ENCODE assay signal across 9 cellular contexts in the genomic region with DNA sequence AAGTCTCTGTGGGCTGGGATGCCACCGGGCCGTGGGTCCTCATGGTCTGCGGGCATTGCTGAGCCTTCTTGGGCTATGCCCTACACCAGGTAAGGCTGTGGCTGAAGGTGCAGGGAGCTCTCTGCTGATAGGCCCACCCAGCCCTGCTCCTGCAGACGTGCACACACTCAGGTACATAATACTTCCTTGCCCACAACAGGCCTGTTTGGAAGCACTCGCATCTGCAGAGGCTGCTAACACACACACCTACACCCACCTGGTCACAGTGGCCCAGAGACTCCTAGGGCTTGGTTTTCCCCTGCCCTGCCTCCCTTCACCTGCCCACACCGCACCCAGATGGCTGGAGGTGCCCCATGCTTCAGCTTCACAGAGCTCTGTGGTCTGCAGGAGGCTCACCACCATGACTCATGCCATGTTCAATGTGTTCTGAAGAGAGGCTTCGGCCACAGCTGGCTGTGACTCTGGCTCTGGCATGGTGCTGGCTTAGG.
DNase-seq lines count a peak whose midpoint lies in the region; ATAC-seq and TF ChIP-seq lines count a peak whose summit lies in the region.
"Had no signal": no experiment of that assay in that cellular context is flagged by ENCODE, and none has a peak within 500 bp of the region (broad histone marks: within the 10 kb centered on the region; RNA-seq: fewer than 3 reads in every experiment).

No MANE protein-coding gene starts in this region.

- H3K9me3 Mint-ChIP-seq in activated CD8-positive, alpha-beta memory T cell treated with anti-CD3 and anti-CD28 coated beads, Interleukin-2, amount 10 ng/mL, durations not matched to agents 7 days and 5 days (ENCODE audit: low read depth), result no peaks in the 10 kb centered on the region
- peaks cover 2% of the 10 kb centered on the region for H3K9me3 Mint-ChIP-seq in glutamatergic neuron (ENCODE audit: unreplicated experiment)

- peaks cover 13% of the 10 kb centered on the region for H3K27me3 Mint-ChIP-seq in activated CD8-positive, alpha-beta memory T cell treated with anti-CD3 and anti-CD28 coated beads, Interleukin-2, amount 10 ng/mL, durations not matched to agents 7 days and 5 days
- peaks cover 1% of the 10 kb centered on the region for H3K27me3 Mint-ChIP-seq in glutamatergic neuron (ENCODE audit: unreplicated experiment)

- H3K27ac Mint-ChIP-seq in activated CD8-positive, alpha-beta memory T cell treated with anti-CD3 and anti-CD28 coated beads, Interleukin-2, amount 10 ng/mL, durations not matched to agents 7 days and 5 days, result no peak overlapping the region
- no peak overlapping the region for H3K27ac Mint-ChIP-seq in glutamatergic neuron (ENCODE audit: unreplicated experiment)

- peak; percentile 34 for ATAC-seq in HG02798 (IDR thresholded peaks at IDR 0.05; ENCODE audit: poor library complexity, unreplicated experiment)
- peak; percentile 70 for ATAC-seq in activated CD8-positive, alpha-beta memory T cell treated with anti-CD3 and anti-CD28 coated beads, Interleukin-2, amount 10 ng/mL, durations not matched to agents 7 days and 5 days

- CTCF ChIA-PET in activated CD8-positive, alpha-beta memory T cell treated with anti-CD3 and anti-CD28 coated beads, Interleukin-2, amount 10 ng/mL, durations not matched to agents 7 days and 5 days (lab: Charles Lee), result interaction anchor here (1.7 kb wide), 1 partner anchor 116 kb away, joined by 5 read pairs; no protein-coding TSS in a partner anchor

- H3K4me1 Mint-ChIP-seq in activated CD8-positive, alpha-beta memory T cell treated with anti-CD3 and anti-CD28 coated beads, Interleukin-2, amount 10 ng/mL, durations not matched to agents 7 days and 5 days, result peaks cover 17% of the 10 kb centered on the region
- peaks cover 7% of the 10 kb centered on the region for H3K4me1 Mint-ChIP-seq in glutamatergic neuron (ENCODE audit: low read depth, unreplicated experiment)

- H3K4me3 Mint-ChIP-seq in activated CD8-positive, alpha-beta memory T cell treated with anti-CD3 and anti-CD28 coated beads, Interleukin-2, amount 10 ng/mL, durations not matched to agents 7 days and 5 days, result no peak overlapping the region
- no peak overlapping the region for H3K4me3 Mint-ChIP-seq in glutamatergic neuron (ENCODE audit: unreplicated experiment)

- no peaks in the 10 kb centered on the region for H3K36me3 Mint-ChIP-seq in activated CD8-positive, alpha-beta memory T cell treated with anti-CD3 and anti-CD28 coated beads, Interleukin-2, amount 10 ng/mL, durations not matched to agents 7 days and 5 days
- H3K36me3 Mint-ChIP-seq in glutamatergic neuron (ENCODE audit: unreplicated experiment), result peaks cover 4% of the 10 kb centered on the region

- DNase-seq in AG08395 (ENCODE audit: low spot score) (peak; percentile 80), glutamatergic neuron (peak; percentile 10), NCI-H2081 treated with DMSO at 0.1 percent for 48 hours (lab: John Stamatoyannopoulos, UW) (no peak), NCI-H526 treated with DMSO at 0.1 percent for 48 hours (lab: John Stamatoyannopoulos, UW) (no peak), dermis blood vessel endothelial cell (no peak), OCI-M2 (lab: John Stamatoyannopoulos, UW; ENCODE audit: unreplicated experiment) (no peak)
- peak; percentile 70 for DNase-seq in activated CD8-positive, alpha-beta memory T cell treated with anti-CD3 and anti-CD28 coated beads, Interleukin-2, amount 10 ng/mL, durations not matched to agents 7 days and 5 days
- DNase-seq: DMS79 treated with DMSO at 0.1 percent for 48 hours had no signal

- TF ChIP-seq CTCF in glutamatergic neuron (IDR thresholded peaks at IDR 0.05; ENCODE audit: partially characterized antibody, unreplicated experiment), result no peak

Comparison
In these comparisons a context has a peak if more than half of its experiments do, and no peak if none do; other contexts are left out.
1. DNase-seq: peak in AG08395 (single experiment), activated CD8-positive, alpha-beta memory T cell treated with anti-CD3 and anti-CD28 coated beads, Interleukin-2, amount 10 ng/mL, durations not matched to agents 7 days and 5 days (single experiment) and glutamatergic neuron (single experiment); none in NCI-H2081 treated with DMSO at 0.1 percent for 48 hours (single experiment), NCI-H526 treated with DMSO at 0.1 percent for 48 hours (single experiment), dermis blood vessel endothelial cell (single experiment) and OCI-M2 (single experiment).